In the genomic region with DNA sequence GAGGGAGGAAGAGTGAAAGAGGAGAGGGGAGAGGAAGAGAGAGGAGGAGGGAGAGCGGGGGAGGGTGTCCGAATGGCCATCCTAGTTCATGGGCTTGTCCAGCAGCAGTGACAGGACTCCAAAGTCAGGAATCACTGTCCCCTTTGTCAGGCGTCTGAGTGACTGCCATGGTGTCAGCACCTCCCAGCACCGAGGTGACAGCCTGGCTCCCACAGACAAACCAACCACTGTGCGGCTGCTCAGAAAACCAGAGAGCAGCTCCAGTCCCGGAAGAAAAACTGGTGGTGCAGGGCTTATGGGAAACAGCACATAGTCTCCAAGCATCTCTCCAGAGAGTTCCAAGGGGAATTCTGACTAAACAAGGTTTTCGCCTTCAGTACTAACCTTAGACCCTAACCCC, we compare ENCODE assay signal across 19 cellular contexts. TPM values are rescaled to one million over a fixed set of nuclear protein-coding genes. Genes with fewer than 3 reads are reported as not detected.
A peak's percentile ranks its signal among the peaks of the same experiment; 100 is the strongest.
DNase-seq lines count a peak whose midpoint lies in the region; ATAC-seq lines count a peak whose summit lies in the region.
"Had no signal": no experiment of that assay in that cellular context is flagged by ENCODE, and none has a peak within 500 bp of the region (broad histone marks: within the 10 kb centered on the region; RNA-seq: fewer than 3 reads in every experiment).

No MANE protein-coding gene starts in this region.

- no peaks in the 10 kb centered on the region for H3K27me3 ChIP-seq in BLaER1
- peaks cover 0 to 6% of the 10 kb centered on the region in 2 experiments for H3K27me3 ChIP-seq in mesenchymal stem cell (ENCODE audit: control insufficient read depth in 1 of 2, insufficient read depth in 1 of 2, low read length in 2 of 2)
- H3K27me3 ChIP-seq: MG63 had no signal

- peaks cover 19% of the 10 kb centered on the region for H3K4me1 ChIP-seq in BLaER1
- no peaks in the 10 kb centered on the region for H3K4me1 ChIP-seq in mesenchymal stem cell (ENCODE audit: control insufficient read depth, insufficient read depth, low read depth, low read length)

- H3K4ac ChIP-seq in mesenchymal stem cell (ENCODE audit: low read depth in 1 of 2, low read length in 2 of 2) = no peak overlapping the region

- H3K4me3 ChIP-seq in BLaER1 (no peak overlapping the region), mesenchymal stem cell (ENCODE audit: insufficient read depth in 1 of 2, low read depth in 1 of 2, low read length in 2 of 2) (peak overlapping the region in 1 of 2 experiments; percentile 18)
- H3K4me3 ChIP-seq: MG63 had no signal

- no peak overlapping the region for H3K14ac ChIP-seq in mesenchymal stem cell (ENCODE audit: low read length in 2 of 2)

- 82% methylated on average over 7 of the region's 7 CpGs for WGBS in mesenchymal stem cell

- no peak overlapping the region for H4K8ac ChIP-seq in mesenchymal stem cell (ENCODE audit: low read length)

- no peak overlapping the region for H2BK12ac ChIP-seq in mesenchymal stem cell (ENCODE audit: low read length in 2 of 2)

- H3K27ac ChIP-seq in BLaER1 (no peak overlapping the region), cingulate gyrus (ENCODE audit: low read depth, low read length) (peak overlapping the region; percentile 89), mesenchymal stem cell (ENCODE audit: low read length, poor library complexity, severe bottlenecking) (no peak overlapping the region)
- H3K27ac ChIP-seq: C4-2B had no signal

- H2AFZ ChIP-seq in mesenchymal stem cell (ENCODE audit: low read depth, low read length) = no peak overlapping the region

- no peak overlapping the region for H2BK120ac ChIP-seq in mesenchymal stem cell (ENCODE audit: low read depth, low read length)

- peak overlapping the region; percentile 52 for H2BK15ac ChIP-seq in mesenchymal stem cell (ENCODE audit: low read depth, poor library complexity, severe bottlenecking)

- H2AK5ac ChIP-seq in mesenchymal stem cell (ENCODE audit: low read length, severe bottlenecking) = no peak overlapping the region

- H4K91ac ChIP-seq in mesenchymal stem cell (ENCODE audit: low read length) = no peak overlapping the region

- no peaks in the 10 kb centered on the region for H4K20me1 ChIP-seq in BLaER1

- ATAC-seq in GM21390 (IDR thresholded peaks at IDR 0.05; ENCODE audit: unreplicated experiment) = no peak
- no peak for ATAC-seq in HG02759 (IDR thresholded peaks at IDR 0.05; ENCODE audit: unreplicated experiment)
- ATAC-seq in HG02852 (IDR thresholded peaks at IDR 0.05; ENCODE audit: unreplicated experiment) = no peak

- no peak overlapping the region for H3K23ac ChIP-seq in mesenchymal stem cell (ENCODE audit: low read length in 2 of 2)

- H3K36me3 ChIP-seq in BLaER1 = no peaks in the 10 kb centered on the region
- H3K36me3 ChIP-seq in mesenchymal stem cell (ENCODE audit: control insufficient read depth in 1 of 2, insufficient read depth in 2 of 2, low read depth in 1 of 2, low read length in 2 of 2) = no peaks in the 10 kb centered on the region
- H3K36me3 ChIP-seq: MG63 had no signal

- no peaks in the 10 kb centered on the region for H3K79me1 ChIP-seq in mesenchymal stem cell (replicated peaks; ENCODE audit: low read length, poor library complexity, severe bottlenecking)

- no peak overlapping the region for H2BK5ac ChIP-seq in mesenchymal stem cell (ENCODE audit: low read depth, low read length, poor library complexity, severe bottlenecking)

- peak overlapping the region; percentile 69 for H3K4me2 ChIP-seq in BLaER1
- H3K4me2 ChIP-seq in mesenchymal stem cell (ENCODE audit: low read length, poor library complexity, severe bottlenecking) = no peak overlapping the region

- no peak for DNase-seq in mesenchymal stem cell
- DNase-seq in putamen (ENCODE audit: low spot score) = peak; percentile 81
- DNase-seq in RKO (ENCODE audit: low spot score) = no peak
- DNase-seq: GF-D8; H7; IMR-90; Karpas-422; MG63; NCI-H1092; NCI-H1694 treated with DMSO at 0.1 percent for 48 hours; NCI-H345; NK-92 treated with Interleukin-12 subunit alpha and Interleukin-12 subunit beta, amount 100 ng/mL, for 24 hours; SHP77 treated with DMSO at 0.1 percent for 48 hours had no signal

- no peak overlapping the region for H3K18ac ChIP-seq in mesenchymal stem cell (ENCODE audit: low read depth in 1 of 2, low read length in 2 of 2)

- H3K9ac ChIP-seq in BLaER1 (0 out of 2 replicates have a peak overlapping the region, but pooled peaks have one; percentile 24), mesenchymal stem cell (ENCODE audit: low read length) (no peak overlapping the region)

- H3K9me3 ChIP-seq in BLaER1 = peaks cover 15% of the 10 kb centered on the region
- peaks cover 9% of the 10 kb centered on the region for H3K9me3 ChIP-seq in mesenchymal stem cell (ENCODE audit: control insufficient read depth, low read length)
- H3K9me3 ChIP-seq: MG63 had no signal

RNA-seq across cellular contexts. Expression of a gene that starts 18.9 kb away (rescaled TPM):
- polyA plus RNA-seq in mesenchymal stem cell (2013, experiment 1 of 2) = 0.83 TPM
- polyA plus RNA-seq in mesenchymal stem cell (2013, experiment 2 of 2) = 0.92 TPM
- polyA plus RNA-seq: IMR-90 had no signal
